8 cellular contexts compared by ENCODE assay signal in genomic region chr1:171081220-171081993, GRCh38. TPM values are rescaled to one million over a fixed set of nuclear protein-coding genes. Genes with fewer than 3 reads are reported as not detected.
DNase-seq lines count a peak whose midpoint lies in the region; ATAC-seq, FAIRE-seq and TF ChIP-seq lines count a peak whose summit lies in the region.

No MANE protein-coding gene starts in this region.

- TF ChIP-seq CTCF in A673 (conservative IDR thresholded peaks at IDR 0.05; ENCODE audit: low read depth, low read length) (peak; percentile 64), astrocyte (IDR thresholded peaks at IDR 0.05; ENCODE audit: insufficient read depth, low read depth, low read length) (peak; percentile 37), vagina (IDR thresholded peaks at IDR 0.05) (peak; percentile 13 to 49 (median 43))

- no peaks in the 10 kb centered on the region for H3K36me3 Mint-ChIP-seq in astrocyte (ENCODE audit: low read depth, unreplicated experiment)

- H3K27me3 Mint-ChIP-seq in astrocyte (ENCODE audit: low read depth, unreplicated experiment) = peaks cover 1% of the 10 kb centered on the region

- in situ Hi-C loops in KBM-7 (cut with MboI; ENCODE audit: low pct_unique_long_range_greater_than_20kb, low sequenced_read_pairs) = no loop called here

- peak overlapping the region; percentile 52 for H2AFZ ChIP-seq in astrocyte (ENCODE audit: low read depth, low read length)

- POLR2A ChIA-PET in A673 (lab: Charles Lee; ENCODE audit: low non-redundant PET) = no interaction called here

- H3K79me2 ChIP-seq in astrocyte (ENCODE audit: insufficient read depth, low read length) = no peaks in the 10 kb centered on the region

- no peak overlapping the region for H3K4me3 Mint-ChIP-seq in astrocyte (ENCODE audit: unreplicated experiment)

- no peaks in the 10 kb centered on the region for H3K4me1 Mint-ChIP-seq in astrocyte (ENCODE audit: low read depth, unreplicated experiment)

- H4K20me1 ChIP-seq in astrocyte (ENCODE audit: insufficient read depth, low read length) = no peaks in the 10 kb centered on the region

- no peak for TF ChIP-seq POLR2A in vagina (IDR thresholded peaks at IDR 0.05)

- no peak overlapping the region for H3K9ac ChIP-seq in astrocyte (ENCODE audit: low read length)

- peak; percentile 45 for FAIRE-seq in astrocyte (lab: Jason Lieb, UNC)
- peak; percentile 98 for FAIRE-seq in islet of Langerhans (lab: Jason Lieb, UNC)

- DNase-seq in A673 (ENCODE audit: low spot score) (peak; percentile 53), KBM-7 (peak; percentile 20), astrocyte (ENCODE audit: low read depth) (peak; percentile 31), vagina (ENCODE audit: extremely low spot score in 2 of 2) (no peak), GM19240 (ENCODE audit: insufficient read length, low spot score) (no peak)

- no peaks in the 10 kb centered on the region for H3K9me3 Mint-ChIP-seq in astrocyte (ENCODE audit: unreplicated experiment)

- CTCF ChIA-PET in A673 (lab: Charles Lee) = interaction anchor here (1.0 to 1.9 kb wide), 6 partner anchors 93 to 635 kb away, joined by 3 to 26 read pairs (median 4); partner anchors contain the start of gene FMO4

- peaks cover 4% of the 10 kb centered on the region for H3K4me1 ChIP-seq in A673 (ENCODE audit: insufficient read depth, low read length, poor library complexity, severe bottlenecking)
- no peaks in the 10 kb centered on the region for H3K4me1 ChIP-seq in astrocyte (ENCODE audit: insufficient read depth, low read length)
- H3K4me1 ChIP-seq in vagina = peaks cover 14% of the 10 kb centered on the region

- peak overlapping the region; percentile 41 for H3K4me2 ChIP-seq in astrocyte (ENCODE audit: low read length)

- H3K27me3 ChIP-seq in A673 (replicated peaks; ENCODE audit: insufficient read depth, low read depth, low read length, poor library complexity) (no peaks in the 10 kb centered on the region), astrocyte (ENCODE audit: insufficient read depth, low read length) (no peaks in the 10 kb centered on the region), vagina (no peaks in the 10 kb centered on the region)

- intact Hi-C loops in A673 (cut with micrococcal nuclease; ENCODE audit: unreplicated experiment) = loop anchor here (2.0 to 10.0 kb wide), 2 partner anchors 145 to 233 kb away; partner anchors contain the start of gene FMO4
- intact Hi-C loops in vagina (cut with DNase I) = no loop called here

- H3K27ac Mint-ChIP-seq in astrocyte (ENCODE audit: unreplicated experiment) = no peak overlapping the region

- H3K4me3 ChIP-seq in A673 (ENCODE audit: low read depth, low read length, poor library complexity, severe bottlenecking) (no peak overlapping the region), astrocyte (ENCODE audit: insufficient read depth, low read depth, low read length) (no peak overlapping the region), vagina (no peak overlapping the region)

- H3K36me3 ChIP-seq in A673 (ENCODE audit: insufficient read depth, low read length, poor library complexity, severe bottlenecking) (no peaks in the 10 kb centered on the region), astrocyte (ENCODE audit: insufficient read depth, low read length) (no peaks in the 10 kb centered on the region), vagina (no peaks in the 10 kb centered on the region)

- H3K9me3 ChIP-seq in A673 (ENCODE audit: low read depth, low read length, poor library complexity, severe bottlenecking) = peaks cover 4% of the 10 kb centered on the region
- H3K9me3 ChIP-seq in astrocyte (ENCODE audit: insufficient read depth, low read depth, low read length) = no peaks in the 10 kb centered on the region
- no peaks in the 10 kb centered on the region for H3K9me3 ChIP-seq in vagina

- ATAC-seq in GM21529 (IDR thresholded peaks at IDR 0.05; ENCODE audit: unreplicated experiment) = no peak
- no peak for ATAC-seq in GM19463 (IDR thresholded peaks at IDR 0.05; ENCODE audit: unreplicated experiment)

- H3K27ac ChIP-seq in A673 (ENCODE audit: low read depth, low read length, poor library complexity, severe bottlenecking) (no peak overlapping the region), astrocyte (ENCODE audit: low read depth, low read length) (no peak overlapping the region), vagina (no peak overlapping the region)

- BruUV-seq in A673 (replicated peaks; lab: Mats Ljungman, UMichigan) = no TSS peak

RNA-seq across cellular contexts. Expression of gene FMO3, which starts 9.3 kb away (rescaled TPM):
- total RNA-seq in A673 (2021) (not detected in 2 replicates), astrocyte (not detected in 2 replicates), vagina (0.98 TPM)

Comparison
In these comparisons a context has a peak if more than half of its experiments do, and no peak if none do; other contexts are left out.
1. DNase-seq: peak in A673 (single experiment), KBM-7 (single experiment) and astrocyte (single experiment); none in vagina (0 of 2) and GM19240 (single experiment).
2. Peak in every context shown above with its lines, with median percentiles within 50 percentile points of each other: CTCF ChIP-seq.